Comparison of ENCODE assay signal across 8 cellular contexts in genomic region chr3:16514021-16514700, GRCh38. TPM values are rescaled to one million over a fixed set of nuclear protein-coding genes. Genes with fewer than 3 reads are reported as not detected.
DNase-seq lines count a peak whose midpoint lies in the region; ATAC-seq and TF ChIP-seq lines count a peak whose summit lies in the region.

No MANE protein-coding gene starts in this region.

- H3K9ac ChIP-seq in DND-41 (ENCODE audit: low read depth, low read length): peak overlapping the region; percentile 81

- CTCF ChIA-PET in Panc1 (lab: Charles Lee): no interaction called here

- H3K9me3 Mint-ChIP-seq in progenitor cell of endocrine pancreas (ENCODE audit: low read depth): no peaks in the 10 kb centered on the region

- H4K20me1 ChIP-seq in DND-41 (ENCODE audit: insufficient read depth, low read length): peaks cover 19% of the 10 kb centered on the region; the same call in 1 of the 2 replicates

- no peak for TF ChIP-seq EP300 in esophagus muscularis mucosa (IDR thresholded peaks at IDR 0.05)

- WGBS in esophagus muscularis mucosa: 44% methylated on average over 9 of the region's 9 CpGs

- H3K79me2 ChIP-seq in DND-41 (ENCODE audit: insufficient read depth, low read length): peaks cover 41% of the 10 kb centered on the region

- no TSS peak for BruUV-seq in Panc1 (replicated peaks; lab: Mats Ljungman, UMichigan)

- H3K27me3 ChIP-seq in DND-41 (ENCODE audit: insufficient read depth, low read length, poor library complexity) (no peaks in the 10 kb centered on the region), Panc1 (ENCODE audit: control insufficient read depth, insufficient read depth, low read length) (peaks cover 5% of the 10 kb centered on the region; the same call in 1 of the 2 replicates), esophagus muscularis mucosa (no peaks in the 10 kb centered on the region)

- H3K4me1 Mint-ChIP-seq in progenitor cell of endocrine pancreas (ENCODE audit: low read depth): peaks cover 14% of the 10 kb centered on the region

- in situ Hi-C loops in Panc1 (cut with HindIII; ENCODE audit: low pct_unique_long_range_greater_than_20kb, low sequenced_read_pairs): no loop called here

- peak overlapping the region; percentile 70 for H3K4me3 Mint-ChIP-seq in progenitor cell of endocrine pancreas (ENCODE audit: low read depth)

- peak overlapping the region; percentile 95 for H3K4me2 ChIP-seq in DND-41 (ENCODE audit: insufficient read depth, low read length)

- H3K4me3 ChIP-seq in DND-41 (ENCODE audit: low read depth in 1 of 2, low read length in 2 of 2) (peak overlapping the region; percentile 69 to 87; a peak in 3 of 4 replicates), Panc1 (ENCODE audit: low read depth in 2 of 2, low read length in 2 of 2) (peak overlapping the region; percentile 32 to 49), esophagus muscularis mucosa (peak overlapping the region; percentile 82 to 95 (median 88))

- H3K27ac Mint-ChIP-seq in progenitor cell of endocrine pancreas: no peak overlapping the region

- H3K27ac ChIP-seq in DND-41 (ENCODE audit: low read length) (peak overlapping the region; percentile 91), Panc1 (ENCODE audit: low read length) (no peak overlapping the region), esophagus muscularis mucosa (replicated peaks in 1 of 4) (peak overlapping the region; percentile 90 to 94 (median 92))

- DNase-seq in DND-41 (no peak), Panc1 (ENCODE audit: low read depth, low spot score) (no peak), esophagus muscularis mucosa (ENCODE audit: extremely low spot score) (no peak), progenitor cell of endocrine pancreas (ENCODE audit: low spot score, unreplicated experiment) (no peak), AG08396 (ENCODE audit: low spot score) (no peak), middle frontal gyrus (ENCODE audit: extremely low spot score, low spot score) (no peak), cerebellar nuclear complex (lab: John Stamatoyannopoulos, UW) (no peak)
- no peak for DNase-seq in stimulated activated CD4-positive, alpha-beta T cell treated with anti-CD3 and anti-CD28 coated beads, Interleukin-12 subunit alpha, Interleukin-12 subunit beta, amount 100 ng/mL, for 4 hours

- POLR2A ChIA-PET in Panc1 (lab: Charles Lee): no interaction called here

- ATAC-seq in DND-41 (ENCODE audit: insufficient read depth, low read depth) (no peak), Panc1 (no peak)

- no peaks in the 10 kb centered on the region for H3K36me3 Mint-ChIP-seq in progenitor cell of endocrine pancreas (ENCODE audit: insufficient read depth)

- no peak for TF ChIP-seq POLR2A in esophagus muscularis mucosa (IDR thresholded peaks at IDR 0.05; ENCODE audit: low read depth)

- no peaks in the 10 kb centered on the region for H3K9me3 ChIP-seq in DND-41 (ENCODE audit: insufficient read depth, low read length, severe bottlenecking)
- H3K9me3 ChIP-seq in Panc1 (ENCODE audit: control insufficient read depth, insufficient read depth, low read depth, low read length): no peaks in the 10 kb centered on the region
- no peaks in the 10 kb centered on the region for H3K9me3 ChIP-seq in esophagus muscularis mucosa

- peaks cover 72% of the 10 kb centered on the region for H3K27me3 Mint-ChIP-seq in progenitor cell of endocrine pancreas

- H2AFZ ChIP-seq in DND-41 (ENCODE audit: low read depth, low read length): peak overlapping the region; percentile 68

- H3K36me3 ChIP-seq in DND-41 (ENCODE audit: insufficient read depth, low read length) (no peaks in the 10 kb centered on the region; the same call in 1 of the 2 replicates), Panc1 (ENCODE audit: control insufficient read depth, insufficient read depth, low read length) (no peaks in the 10 kb centered on the region), esophagus muscularis mucosa (no peaks in the 10 kb centered on the region)

- H3K4me1 ChIP-seq in DND-41 (ENCODE audit: insufficient read depth, low read length) (peaks cover 45% of the 10 kb centered on the region), Panc1 (ENCODE audit: control insufficient read depth, insufficient read depth, low read length) (no peaks in the 10 kb centered on the region; the same call in 1 of the 2 replicates), esophagus muscularis mucosa (peaks cover 47 to 70% (median 64%) of the 10 kb centered on the region in 4 donors)

- intact Hi-C loops in Panc1 (cut with micrococcal nuclease; ENCODE audit: unreplicated experiment) (no loop called here), esophagus muscularis mucosa (cut with DNase I) (loop anchor here (10.0 kb wide), 1 partner anchor 139 kb away; no protein-coding TSS in a partner anchor)

- TF ChIP-seq CTCF in DND-41 (IDR thresholded peaks at IDR 0.05; ENCODE audit: borderline replicate concordance, extremely low read depth, low read length, poor library complexity, severe bottlenecking) (no peak), Panc1 (IDR thresholded peaks at IDR 0.05) (no peak), esophagus muscularis mucosa (IDR thresholded peaks at IDR 0.05) (no peak), progenitor cell of endocrine pancreas (IDR thresholded peaks at IDR 0.05; ENCODE audit: unreplicated experiment) (no peak)

RNA-seq across cellular contexts. Expression of gene RFTN1, which starts 0.7 kb away (rescaled TPM):
- total RNA-seq in Panc1 (2021; ENCODE audit: unreplicated experiment) (0.90 TPM), esophagus muscularis mucosa (100 to 1,000 TPM in 2 of 4 donors, 10 to 100 TPM in 2; 79.7 to 142 (median 104) TPM), progenitor cell of endocrine pancreas (0.73 and 0.96 TPM in 2 replicates)
- 0.29 TPM for polyA plus RNA-seq in Panc1 (2012; ENCODE audit: insufficient read length)

Comparison
In these comparisons a context has a peak if more than half of its experiments do, and no peak if none do; other contexts are left out.
1. RNA of gene RFTN1, which starts 0.7 kb away (total RNA-seq): 79.7 to 142 TPM in esophagus muscularis mucosa; 0.73 to 0.96 TPM in progenitor cell of endocrine pancreas and 0.90 TPM in Panc1 (single experiment); every median in the first group is over 10 times any median in the second.
2. Peak in every context shown above with its lines, with median percentiles within 50 percentile points of each other: H3K4me3 ChIP-seq.